Comparison of ENCODE assay signal across 9 cellular contexts in genomic region chr7:50812847-50813475, GRCh38. TPM values are rescaled to one million over a fixed set of nuclear protein-coding genes. Genes with fewer than 3 reads are reported as not detected.
DNase-seq lines count a peak whose midpoint lies in the region; ATAC-seq and TF ChIP-seq lines count a peak whose summit lies in the region.
"Had no signal": no experiment of that assay in that cellular context is flagged by ENCODE, and none has a peak within 500 bp of the region (broad histone marks: within the 10 kb centered on the region; RNA-seq: fewer than 3 reads in every experiment).

No MANE protein-coding gene starts in this region.

- no peaks in the 10 kb centered on the region for H3K9me3 ChIP-seq in Panc1 (ENCODE audit: control insufficient read depth, insufficient read depth, low read depth, low read length)
- no peaks in the 10 kb centered on the region for H3K9me3 ChIP-seq in CD4-positive, alpha-beta memory T cell (ENCODE audit: control insufficient read depth in 1 of 2, low read length in 2 of 2)

- no peak for TF ChIP-seq CTCF in BJ (IDR thresholded peaks at IDR 0.05; ENCODE audit: insufficient read depth, low read depth, low read length)
- TF ChIP-seq CTCF in Panc1 (IDR thresholded peaks at IDR 0.05) = no peak
- no peak for TF ChIP-seq CTCF in nephron (IDR thresholded peaks at IDR 0.05; ENCODE audit: unreplicated experiment in 3 of 3)

- intact Hi-C loops in Panc1 (cut with micrococcal nuclease; ENCODE audit: unreplicated experiment) = no loop called here
- intact Hi-C loops in CD4-positive, alpha-beta memory T cell (cut with micrococcal nuclease) = no loop called here

- peak overlapping the region in 2 of 3 experiments; percentile 8 to 16 for H3K27ac Mint-ChIP-seq in nephron
- no peak overlapping the region for H3K27ac Mint-ChIP-seq in CD4-positive, alpha-beta memory T cell
- H3K27ac Mint-ChIP-seq: IgD-negative memory B cell had no signal

- DNase-seq in BJ (ENCODE audit: low read depth) (peak; percentile 47), Panc1 (ENCODE audit: low read depth, low spot score) (peak; percentile 81), fibroblast of gingiva (ENCODE audit: low read depth) (peak; percentile 58), medulla oblongata (ENCODE audit: extremely low spot score) (no peak), NCI-H1930 (lab: John Stamatoyannopoulos, UW) (no peak)
- no peak for DNase-seq in CD4-positive, alpha-beta memory T cell

- in situ Hi-C loops in Panc1 (cut with HindIII; ENCODE audit: low pct_unique_long_range_greater_than_20kb, low sequenced_read_pairs) = no loop called here

- H3K9me3 Mint-ChIP-seq in nephron = no peaks in the 10 kb centered on the region
- H3K9me3 Mint-ChIP-seq in CD4-positive, alpha-beta memory T cell = peaks cover 0 to 3% (median 0%) of the 10 kb centered on the region in 8 donors

- POLR2A ChIA-PET in BJ (lab: Charles Lee) (no interaction called here), Panc1 (lab: Charles Lee) (no interaction called here)
- POLR2A ChIA-PET in CD4-positive, alpha-beta memory T cell (lab: Charles Lee; ENCODE audit: partially characterized antibody) = no interaction called here

- H3K36me3 ChIP-seq in BJ (ENCODE audit: control insufficient read depth, insufficient read depth, low read length) (no peaks in the 10 kb centered on the region), Panc1 (ENCODE audit: control insufficient read depth, insufficient read depth, low read length) (no peaks in the 10 kb centered on the region)
- no peaks in the 10 kb centered on the region for H3K36me3 ChIP-seq in CD4-positive, alpha-beta memory T cell (ENCODE audit: insufficient read depth, low read length)

- BruUV-seq in Panc1 (replicated peaks; lab: Mats Ljungman, UMichigan) = no TSS peak

- H3K36me3 Mint-ChIP-seq in nephron (ENCODE audit: low read depth) = no peaks in the 10 kb centered on the region
- no peaks in the 10 kb centered on the region for H3K36me3 Mint-ChIP-seq in CD4-positive, alpha-beta memory T cell
- H3K36me3 Mint-ChIP-seq: IgD-negative memory B cell had no signal

- H3K27ac ChIP-seq in Panc1 (ENCODE audit: low read length) = no peak overlapping the region
- H3K27ac ChIP-seq in CD4-positive, alpha-beta memory T cell (ENCODE audit: low read depth, low read length) = no peak overlapping the region

- no peaks in the 10 kb centered on the region for H3K4me1 Mint-ChIP-seq in nephron
- H3K4me1 Mint-ChIP-seq in CD4-positive, alpha-beta memory T cell = no peaks in the 10 kb centered on the region

- peaks cover 10% of the 10 kb centered on the region for H3K27me3 Mint-ChIP-seq in nephron (ENCODE audit: low read depth)
- H3K27me3 Mint-ChIP-seq in CD4-positive, alpha-beta memory T cell = peaks cover 6 to 9% of the 10 kb centered on the region in 2 donors

- no peaks in the 10 kb centered on the region; the same call in 1 of the 2 replicates for H3K27me3 ChIP-seq in BJ (ENCODE audit: control insufficient read depth, insufficient read depth, low read length)
- no peaks in the 10 kb centered on the region for H3K27me3 ChIP-seq in Panc1 (ENCODE audit: control insufficient read depth, insufficient read depth, low read length)
- no peaks in the 10 kb centered on the region for H3K27me3 ChIP-seq in CD4-positive, alpha-beta memory T cell (ENCODE audit: insufficient read depth, low read length)

- CTCF ChIA-PET in BJ (lab: Yijun Ruan, JAX) (interaction anchor here (1.0 kb wide), 1 partner anchor 328 kb away, joined by 5 read pairs; no protein-coding TSS in a partner anchor), Panc1 (lab: Charles Lee) (no interaction called here)
- CTCF ChIA-PET in CD4-positive, alpha-beta memory T cell (lab: Charles Lee; ENCODE audit: partially characterized antibody) = no interaction called here

- H3K4me3 ChIP-seq in BJ (ENCODE audit: low read depth, low read length) (no peak overlapping the region), Panc1 (ENCODE audit: low read depth in 2 of 2, low read length in 2 of 2) (no peak overlapping the region)
- H3K4me3 ChIP-seq in CD4-positive, alpha-beta memory T cell (ENCODE audit: low read length in 2 of 2) = no peak overlapping the region

- no peak overlapping the region for H3K4me3 Mint-ChIP-seq in nephron
- no peak overlapping the region for H3K4me3 Mint-ChIP-seq in CD4-positive, alpha-beta memory T cell
- H3K4me3 Mint-ChIP-seq: IgD-negative memory B cell had no signal

- no peaks in the 10 kb centered on the region for H3K4me1 ChIP-seq in Panc1 (ENCODE audit: control insufficient read depth, insufficient read depth, low read length)
- no peaks in the 10 kb centered on the region for H3K4me1 ChIP-seq in CD4-positive, alpha-beta memory T cell (ENCODE audit: insufficient read depth, low read length)

- ATAC-seq in Panc1 (no peak), HG02870 (IDR thresholded peaks at IDR 0.05; ENCODE audit: unreplicated experiment) (no peak)

RNA-seq across cellular contexts. Expression of gene GRB10, which starts 30.3 kb away (rescaled TPM):
- polyA plus RNA-seq in BJ (2011; rRNA removed) = 8.3 and 8.5 TPM in 2 replicates
- polyA minus RNA-seq in BJ (2011; rRNA and poly(A)+ RNA removed) = 30.7 and 37.2 TPM in 2 replicates
- 38.3 TPM for total RNA-seq in Panc1 (2021; ENCODE audit: unreplicated experiment)
- polyA plus RNA-seq in Panc1 (2012; ENCODE audit: insufficient read length) = 27.7 TPM
- 1 to 10 TPM; 7.4 to 7.7 TPM for total RNA-seq in CD4-positive, alpha-beta memory T cell
- 1 to 10 TPM in 1 of 2 donors, under 1 TPM in 1; 0.83 to 2.5 TPM for polyA plus RNA-seq in CD4-positive, alpha-beta memory T cell

Comparison
In these comparisons a context has a peak if more than half of its experiments do, and no peak if none do; other contexts are left out.
1. DNase-seq: peak in BJ (single experiment), Panc1 (single experiment) and fibroblast of gingiva (single experiment); none in CD4-positive, alpha-beta memory T cell (0 of 5), medulla oblongata (single experiment) and NCI-H1930 (0 of 2).
2. H3K27ac Mint-ChIP-seq: peak in nephron (2 of 3); none in CD4-positive, alpha-beta memory T cell (0 of 7).